8 cellular contexts compared by ENCODE assay signal in the genomic region with DNA sequence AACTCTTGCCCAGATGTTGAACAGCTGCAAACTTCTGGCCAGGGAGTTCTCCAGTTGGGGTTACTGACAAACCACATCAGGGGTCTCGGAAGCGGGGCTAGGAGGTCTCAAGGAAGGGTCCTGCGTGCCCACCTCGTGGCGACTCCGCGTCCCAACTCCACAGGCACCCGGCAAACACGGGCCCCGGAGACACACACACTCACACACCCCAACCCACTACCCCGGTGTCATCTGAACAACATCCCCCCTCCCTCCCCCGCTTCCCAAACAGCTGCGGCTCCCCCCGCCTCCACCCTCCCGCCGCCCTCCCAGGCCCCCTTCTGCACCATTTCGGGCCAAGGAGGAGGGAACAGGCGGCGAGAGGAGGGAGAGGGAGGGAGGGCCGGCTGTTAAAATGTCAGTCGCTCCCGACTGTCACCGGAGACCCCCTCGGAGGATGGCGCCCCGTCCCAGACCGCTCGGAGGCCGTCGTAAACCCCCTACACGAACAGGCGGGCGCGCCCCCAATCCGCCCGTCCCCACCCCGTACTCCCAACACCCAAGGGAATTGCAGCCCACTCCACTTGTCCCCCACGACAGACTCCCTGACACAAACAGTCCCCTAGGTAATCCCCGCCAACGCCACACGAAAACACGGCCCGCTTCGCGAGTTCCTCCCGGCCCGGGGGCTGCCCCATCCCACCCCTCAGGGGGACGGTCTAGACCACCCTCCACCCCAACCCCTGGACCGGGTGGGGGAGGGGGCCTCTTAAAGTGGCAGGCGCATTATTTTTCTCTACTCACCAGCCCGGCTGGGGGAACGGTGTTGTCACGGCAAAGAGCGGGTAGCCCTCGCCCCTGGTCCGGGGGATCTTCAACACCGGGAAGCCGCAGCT. TPM values are rescaled to one million over a fixed set of nuclear protein-coding genes. Genes with fewer than 3 reads are reported as not detected.
DNase-seq lines count a peak whose midpoint lies in the region; ATAC-seq and TF ChIP-seq lines count a peak whose summit lies in the region.

No MANE protein-coding gene starts in this region.

- peak overlapping the region; percentile 80 for H3K27ac Mint-ChIP-seq in activated naive CD8-positive, alpha-beta T cell treated with anti-CD3 and anti-CD28 coated beads, Interleukin-2, amount 10 ng/mL, durations not matched to agents 7 days and 5 days

- peaks cover 11% of the 10 kb centered on the region for H3K36me3 Mint-ChIP-seq in activated naive CD8-positive, alpha-beta T cell treated with anti-CD3 and anti-CD28 coated beads, Interleukin-2, amount 10 ng/mL, durations not matched to agents 7 days and 5 days

- no peak for ATAC-seq in activated naive CD8-positive, alpha-beta T cell treated with anti-CD3 and anti-CD28 coated beads, Interleukin-2, amount 10 ng/mL, durations not matched to agents 7 days and 5 days (ENCODE audit: low read depth)
- ATAC-seq in heart right ventricle, result peak; percentile 1 to 34 (median 21)

- H3K27ac ChIP-seq in heart right ventricle (peak overlapping the region; percentile 97 to 100 (median 100)), prostate gland (peak overlapping the region; percentile 99 to 100)

- no peaks in the 10 kb centered on the region for H3K9me3 ChIP-seq in heart right ventricle
- no peaks in the 10 kb centered on the region for H3K9me3 ChIP-seq in prostate gland

- TF ChIP-seq CTCF in heart right ventricle (IDR thresholded peaks at IDR 0.05) (no peak), prostate gland (IDR thresholded peaks at IDR 0.05) (no peak), GM13976 (IDR thresholded peaks at IDR 0.05; ENCODE audit: borderline replicate concordance, control extremely low read depth, extremely low read depth, insufficient read depth, missing control alignments) (no peak)

- intact Hi-C loops in heart right ventricle (cut with DNase I) (loop anchor here in 7 of 10 donors (1.0 to 10.0 kb wide), 9 partner anchors 23 to 392 kb away; partner anchors contain the start of genes GPATCH4 (in 1 of the 7), MRPL24 (in 1 of the 7), NAXE (in 1 of the 7) and PEAR1 (in 1 of the 7)), prostate gland (cut with DNase I) (loop anchor here (1.0 to 2.0 kb wide), 2 partner anchors 39 to 43 kb away; no protein-coding TSS in a partner anchor)

- peak overlapping the region; percentile 89 for H3K4me3 Mint-ChIP-seq in activated naive CD8-positive, alpha-beta T cell treated with anti-CD3 and anti-CD28 coated beads, Interleukin-2, amount 10 ng/mL, durations not matched to agents 7 days and 5 days

- POLR2A ChIA-PET in activated naive CD8-positive, alpha-beta T cell treated with anti-CD3 and anti-CD28 coated beads, Interleukin-2, amount 10 ng/mL, durations not matched to agents 7 days and 5 days (lab: Charles Lee), result interaction anchor here (0.6 to 4.2 kb wide), 19 partner anchors 8 to 1223 kb away, joined by 3 to 81 read pairs (median 6); partner anchors contain the start of genes IQGAP3, ISG20L2, METTL25B and NAXE

- TF ChIP-seq POLR2A in prostate gland (IDR thresholded peaks at IDR 0.05), result no peak

- no peaks in the 10 kb centered on the region for H3K27me3 ChIP-seq in heart right ventricle
- no peaks in the 10 kb centered on the region for H3K27me3 ChIP-seq in prostate gland (replicated peaks; ENCODE audit: insufficient read depth)

- no peaks in the 10 kb centered on the region for H3K9me3 Mint-ChIP-seq in activated naive CD8-positive, alpha-beta T cell treated with anti-CD3 and anti-CD28 coated beads, Interleukin-2, amount 10 ng/mL, durations not matched to agents 7 days and 5 days

- H3K36me3 ChIP-seq in heart right ventricle (peaks cover 0 to 7% (median under 1%) of the 10 kb centered on the region in 9 donors), prostate gland (no peaks in the 10 kb centered on the region)

- DNase-seq in stimulated activated CD4-positive, alpha-beta T cell treated with anti-CD3 and anti-CD28 coated beads, Interleukin-12 subunit alpha, Interleukin-12 subunit beta, amount 100 ng/mL, for 4 hours, result peak; percentile 39
- DNase-seq in stimulated activated CD4-positive, alpha-beta T cell treated with anti-CD3 and anti-CD28 coated beads, Interleukin-2, amount 100 ng/mL, for 48 hours, result no peak
- peak; percentile 25 for DNase-seq in NCI-H82 treated with DMSO at 0.1 percent for 48 hours (lab: John Stamatoyannopoulos, UW; ENCODE audit: unreplicated experiment)
- peak; percentile 38 for DNase-seq in activated naive CD8-positive, alpha-beta T cell treated with anti-CD3 and anti-CD28 coated beads, Interleukin-2, amount 10 ng/mL, durations not matched to agents 7 days and 5 days
- peak; percentile 71 to 84 for DNase-seq in heart right ventricle
- DNase-seq in prostate gland (ENCODE audit: low spot score), result no peak
- no peak for DNase-seq in GM13976 (ENCODE audit: low spot score)
- no peak for DNase-seq in cortex of kidney (lab: John Stamatoyannopoulos, UW)

- peak overlapping the region; percentile 71 to 100 (median 94) for H3K4me3 ChIP-seq in heart right ventricle
- peak overlapping the region; percentile 87 to 88 for H3K4me3 ChIP-seq in prostate gland

- H3K4me1 ChIP-seq in heart right ventricle, result peaks cover 54 to 80% (median 78%) of the 10 kb centered on the region in 9 donors
- peaks cover 29% of the 10 kb centered on the region for H3K4me1 ChIP-seq in prostate gland (replicated peaks)

- H3K27me3 Mint-ChIP-seq in activated naive CD8-positive, alpha-beta T cell treated with anti-CD3 and anti-CD28 coated beads, Interleukin-2, amount 10 ng/mL, durations not matched to agents 7 days and 5 days, result no peaks in the 10 kb centered on the region

- in situ Hi-C loops in GM13976 (cut with MboI; ENCODE audit: low sequenced_read_pairs, unreplicated experiment), result loop anchor here (10.0 kb wide), 1 partner anchor 65 kb away; no protein-coding TSS in a partner anchor

- peaks cover 60% of the 10 kb centered on the region for H3K4me1 Mint-ChIP-seq in activated naive CD8-positive, alpha-beta T cell treated with anti-CD3 and anti-CD28 coated beads, Interleukin-2, amount 10 ng/mL, durations not matched to agents 7 days and 5 days

- 1 to 2% methylated on average over 57 to 58 of the region's 58 CpGs for WGBS in heart right ventricle, 2 donors
- WGBS in prostate gland, result under 1% methylated on average over 46 of the region's 58 CpGs

RNA-seq across cellular contexts. Expression of gene MEF2D, which starts 0.6 kb away (rescaled TPM):
- 10 to 100 TPM; 52.4 to 54.4 TPM for total RNA-seq in activated naive CD8-positive, alpha-beta T cell treated with anti-CD3 and anti-CD28 coated beads, Interleukin-2, amount 10 ng/mL, durations not matched to agents 7 days and 5 days
- 100 to 1,000 TPM in 4 of 10 donors, 10 to 100 TPM in 6; 81.1 to 127 (median 96.5) TPM for total RNA-seq in heart right ventricle
- polyA plus RNA-seq in heart right ventricle, result 10 to 100 TPM; 31.6 to 37.7 TPM
- 100 to 1,000 TPM in 1 of 2 donors, 10 to 100 TPM in 1; 52.1 to 128 TPM for total RNA-seq in prostate gland

Comparison
In these comparisons a context has a peak if more than half of its experiments do, and no peak if none do; other contexts are left out.
1. DNase-seq: peak in stimulated activated CD4-positive, alpha-beta T cell treated with anti-CD3 and anti-CD28 coated beads, Interleukin-12 subunit alpha, Interleukin-12 subunit beta, amount 100 ng/mL, for 4 hours (single experiment), NCI-H82 treated with DMSO at 0.1 percent for 48 hours (single experiment), activated naive CD8-positive, alpha-beta T cell treated with anti-CD3 and anti-CD28 coated beads, Interleukin-2, amount 10 ng/mL, durations not matched to agents 7 days and 5 days (single experiment) and heart right ventricle (2 of 2); none in stimulated activated CD4-positive, alpha-beta T cell treated with anti-CD3 and anti-CD28 coated beads, Interleukin-2, amount 100 ng/mL, for 48 hours (0 of 2), prostate gland (single experiment), GM13976 (single experiment) and cortex of kidney (single experiment).